Comparison of ENCODE assay signal across 8 cellular contexts in the genomic region with DNA sequence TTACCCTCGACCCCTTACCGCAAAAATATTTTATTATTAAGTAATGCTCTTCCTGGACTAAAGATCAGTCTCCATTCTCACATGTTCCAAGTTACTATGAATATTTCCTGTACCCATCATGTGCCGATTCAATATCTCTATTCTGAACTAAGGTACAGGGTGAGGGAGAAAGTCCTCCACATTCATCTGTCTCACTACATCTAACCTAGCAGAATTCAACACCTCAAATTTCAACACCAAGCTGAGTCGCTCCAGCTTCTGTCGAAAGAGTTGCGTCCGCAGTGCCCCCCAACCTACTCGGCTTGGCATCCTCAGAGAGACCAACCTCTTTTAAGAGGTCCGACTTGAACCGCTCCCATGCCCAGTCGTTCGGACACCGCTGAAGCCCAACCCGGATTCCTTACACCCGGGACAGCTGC. TPM values are rescaled to one million over a fixed set of nuclear protein-coding genes. Genes with fewer than 3 reads are reported as not detected.
DNase-seq lines count a peak whose midpoint lies in the region; ATAC-seq and TF ChIP-seq lines count a peak whose summit lies in the region.

No MANE protein-coding gene starts in this region.

- peak overlapping the region; percentile 68 to 93 (median 86) for H3K4me3 ChIP-seq in heart right ventricle
- H3K4me3 ChIP-seq in prostate gland, result peak overlapping the region; percentile 79 to 93

- peak overlapping the region; percentile 96 to 99 for H3K4me3 Mint-ChIP-seq in activated T-cell treated with anti-CD3 and anti-CD28 coated beads, Interleukin-2, amount 50 U/mL, for 72 hours

- peaks cover 2 to 13% of the 10 kb centered on the region in 2 donors for H3K36me3 Mint-ChIP-seq in activated T-cell treated with anti-CD3 and anti-CD28 coated beads, Interleukin-2, amount 50 U/mL, for 72 hours (ENCODE audit: insufficient read depth in 2 of 2)

- H3K27ac Mint-ChIP-seq in activated T-cell treated with anti-CD3 and anti-CD28 coated beads, Interleukin-2, amount 50 U/mL, for 72 hours, result peak overlapping the region; percentile 89

- WGBS in heart right ventricle, 2 donors, result 0 to 1% methylated on average over 15 of the region's 15 CpGs
- 1% methylated on average over 15 of the region's 15 CpGs for WGBS in prostate gland

- TF ChIP-seq POLR2A in prostate gland (IDR thresholded peaks at IDR 0.05), result no peak

- ATAC-seq in HG03354 (IDR thresholded peaks at IDR 0.05; ENCODE audit: poor library complexity, severe bottlenecking, unreplicated experiment) (peak; percentile 8), heart right ventricle (peak; percentile 11 to 54 (median 24))
- no peak for ATAC-seq in activated T-cell treated with anti-CD3 and anti-CD28 coated beads, Interleukin-2, amount 50 U/mL, for 72 hours (replicated peaks in 1 of 2)

- H3K27ac ChIP-seq in heart right ventricle (peak overlapping the region; percentile 84 to 96 (median 94)), prostate gland (peak overlapping the region; percentile 93 to 95)

- no peaks in the 10 kb centered on the region for H3K27me3 Mint-ChIP-seq in activated T-cell treated with anti-CD3 and anti-CD28 coated beads, Interleukin-2, amount 50 U/mL, for 72 hours (ENCODE audit: low read depth)

- peaks cover 0 to 7% (median 0%) of the 10 kb centered on the region in 11 donors for H3K9me3 ChIP-seq in heart right ventricle
- H3K9me3 ChIP-seq in prostate gland, result no peaks in the 10 kb centered on the region

- H3K4me1 Mint-ChIP-seq in activated T-cell treated with anti-CD3 and anti-CD28 coated beads, Interleukin-2, amount 50 U/mL, for 72 hours (ENCODE audit: low read depth), result peaks cover 62% of the 10 kb centered on the region

- H3K4me1 ChIP-seq in heart right ventricle (peaks cover 0 to 55% (median 46%) of the 10 kb centered on the region in 9 donors), prostate gland (replicated peaks) (no peaks in the 10 kb centered on the region)

- peak; percentile 36 for DNase-seq in SIG-M5 treated with dmso at 0.1 percent for 504 hours (lab: John Stamatoyannopoulos, UW; ENCODE audit: unreplicated experiment)
- no peak for DNase-seq in SIG-M5 (lab: John Stamatoyannopoulos, UW)
- DNase-seq in activated T-cell treated with anti-CD3 and anti-CD28 coated beads, Interleukin-2, amount 50 U/mL, for 72 hours, result no peak
- no peak for DNase-seq in heart right ventricle
- DNase-seq in prostate gland (ENCODE audit: low spot score), result no peak
- no peak for DNase-seq in GM10266 (ENCODE audit: extremely low spot score)
- DNase-seq in NCI-H187 (lab: John Stamatoyannopoulos, UW), result no peak

- no peak for TF ChIP-seq CTCF in heart right ventricle (IDR thresholded peaks at IDR 0.05)
- no peak for TF ChIP-seq CTCF in prostate gland (IDR thresholded peaks at IDR 0.05)
- TF ChIP-seq CTCF in GM10266 (IDR thresholded peaks at IDR 0.05; ENCODE audit: control insufficient read depth, insufficient read depth, low read depth, missing control alignments), result no peak

- intact Hi-C loops in heart right ventricle (cut with DNase I) (loop anchor here in 5 of 10 donors (5.0 to 10.0 kb wide), 7 partner anchors 42 to 176 kb away; a partner anchor contains a TSS), prostate gland (cut with DNase I) (loop anchor here (5.0 kb wide), 1 partner anchor 458 kb away; a partner anchor contains a TSS)

- H3K36me3 ChIP-seq in heart right ventricle (peaks cover 0 to 5% (median 0%) of the 10 kb centered on the region in 9 donors), prostate gland (no peaks in the 10 kb centered on the region)

- peaks cover 0 to 5% of the 10 kb centered on the region in 2 donors for H3K9me3 Mint-ChIP-seq in activated T-cell treated with anti-CD3 and anti-CD28 coated beads, Interleukin-2, amount 50 U/mL, for 72 hours

- no peaks in the 10 kb centered on the region for H3K27me3 ChIP-seq in heart right ventricle
- no peaks in the 10 kb centered on the region for H3K27me3 ChIP-seq in prostate gland (replicated peaks; ENCODE audit: insufficient read depth)

RNA-seq across cellular contexts. Expression of a gene that starts 1.0 kb away (rescaled TPM):
- 10 to 100 TPM; 31.9 to 34.9 TPM for total RNA-seq in activated T-cell treated with anti-CD3 and anti-CD28 coated beads, Interleukin-2, amount 50 U/mL, for 72 hours
- total RNA-seq in heart right ventricle (10 to 100 TPM; 23.1 to 47.6 (median 37.9) TPM), prostate gland (10 to 100 TPM; 32.3 to 35.5 TPM)
- 1 to 10 TPM; 6.3 to 8.5 TPM for polyA plus RNA-seq in heart right ventricle

RNA-seq across cellular contexts. Expression of a gene that starts 1.3 kb away (rescaled TPM):
- 10 to 100 TPM; 31.4 to 34.2 TPM for total RNA-seq in activated T-cell treated with anti-CD3 and anti-CD28 coated beads, Interleukin-2, amount 50 U/mL, for 72 hours
- 10 to 100 TPM; 18.4 to 27.2 (median 23.8) TPM for total RNA-seq in heart right ventricle
- 1 to 10 TPM; 4.0 to 6.6 TPM for polyA plus RNA-seq in heart right ventricle
- total RNA-seq in prostate gland, result 10 to 100 TPM; 28.4 to 33.6 TPM

Comparison
In these comparisons a context has a peak if more than half of its experiments do, and no peak if none do; other contexts are left out.
1. ATAC-seq: peak in HG03354 (single experiment) and heart right ventricle (8 of 8); none in activated T-cell treated with anti-CD3 and anti-CD28 coated beads, Interleukin-2, amount 50 U/mL, for 72 hours (0 of 2).